8 cellular contexts compared by ENCODE assay signal in the genomic region with DNA sequence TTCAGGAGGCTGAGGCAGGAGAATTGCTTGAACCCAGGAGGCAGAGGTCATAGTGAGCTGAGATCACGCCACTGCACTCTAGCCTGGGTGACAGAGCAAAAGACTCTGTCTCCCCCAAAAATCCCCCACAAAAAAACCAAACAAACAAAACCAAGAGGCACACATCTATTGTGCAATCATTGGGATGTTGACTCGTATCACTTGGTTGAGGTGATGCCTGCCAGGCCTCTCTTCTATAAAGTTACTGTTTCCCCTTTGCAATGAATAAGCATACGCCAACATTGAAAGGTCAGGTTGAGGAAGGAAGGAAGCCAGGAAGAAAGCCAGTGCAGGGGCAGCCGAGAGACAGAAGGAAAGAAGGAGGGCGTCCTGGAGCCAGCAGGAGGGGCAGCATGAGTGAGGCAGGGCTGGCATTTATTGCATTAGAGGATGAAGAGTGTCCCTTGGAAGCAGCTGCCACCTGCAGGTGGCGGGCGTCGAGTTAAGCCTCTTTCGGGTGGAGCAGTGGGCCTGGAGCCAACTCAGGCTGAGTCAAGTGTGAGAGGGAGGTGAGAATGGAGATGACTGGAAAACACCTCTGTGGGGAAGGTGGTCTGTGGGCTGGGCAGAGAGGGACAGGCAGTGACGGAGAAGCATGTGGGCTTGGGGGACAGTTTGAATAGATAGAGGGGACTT. TPM values are rescaled to one million over a fixed set of nuclear protein-coding genes. Genes with fewer than 3 reads are reported as not detected.
DNase-seq lines count a peak whose midpoint lies in the region; ATAC-seq and TF ChIP-seq lines count a peak whose summit lies in the region.

No MANE protein-coding gene starts in this region.

- H3K36me3 ChIP-seq in MG63 (no peaks in the 10 kb centered on the region), SJSA1 (no peaks in the 10 kb centered on the region), rectal smooth muscle tissue (ENCODE audit: control insufficient read depth, insufficient read depth, low read length) (no peaks in the 10 kb centered on the region)

- H3K4me3 ChIP-seq in MG63 (no peak overlapping the region), SJSA1 (no peak overlapping the region), rectal smooth muscle tissue (ENCODE audit: low read length) (no peak overlapping the region)

- H3K4me1 ChIP-seq in SJSA1 (replicated peaks) (peaks cover 17% of the 10 kb centered on the region), rectal smooth muscle tissue (ENCODE audit: control insufficient read depth, insufficient read depth, low read length) (peaks cover 20% of the 10 kb centered on the region)

- TF ChIP-seq CTCF in GM10266 (IDR thresholded peaks at IDR 0.05; ENCODE audit: control insufficient read depth, insufficient read depth, low read depth, missing control alignments): peak; percentile 54

- H3K9me3 ChIP-seq in MG63 (no peaks in the 10 kb centered on the region), SJSA1 (replicated peaks) (no peaks in the 10 kb centered on the region)

- H3K27ac ChIP-seq in SJSA1: no peak overlapping the region
- peak overlapping the region; percentile 47 for H3K27ac ChIP-seq in rectal smooth muscle tissue (ENCODE audit: low read depth, low read length)

- H3K27me3 ChIP-seq in MG63: no peaks in the 10 kb centered on the region
- H3K27me3 ChIP-seq in SJSA1 (replicated peaks): no peaks in the 10 kb centered on the region
- H3K27me3 ChIP-seq in rectal smooth muscle tissue (ENCODE audit: control insufficient read depth, insufficient read depth, low read length): no peaks in the 10 kb centered on the region

- no peak overlapping the region for H3K9ac ChIP-seq in rectal smooth muscle tissue (ENCODE audit: low read length)

- DNase-seq in GM10266 (ENCODE audit: extremely low spot score) (peak; percentile 64), MG63 (peak; percentile 59), SJSA1 (ENCODE audit: low read depth in 1 of 2, low spot score in 2 of 2) (peak; percentile 34 to 63), foreskin melanocyte (no peak)

- ATAC-seq in esophagus mucosa: peak; percentile 59
- no peak for ATAC-seq in GM21423 (IDR thresholded peaks at IDR 0.05; ENCODE audit: unreplicated experiment)
- no peak for ATAC-seq in HG03280 (IDR thresholded peaks at IDR 0.05; ENCODE audit: unreplicated experiment)

RNA-seq across cellular contexts. Expression of gene CSPG4, which starts 8.3 kb away (rescaled TPM):
- 13.4 and 19.6 TPM in 2 replicates for total RNA-seq in MG63 (2014; rRNA removed; shearing (Covaris generic); ENCODE audit: low replicate concordance)
- total RNA-seq in SJSA1 (2014; rRNA removed; shearing (Covaris generic)): 0.32 and 0.41 TPM in 2 replicates
- 1.9 TPM for total RNA-seq in esophagus mucosa
